Comparison of ENCODE assay signal across 10 cellular contexts in the genomic region with DNA sequence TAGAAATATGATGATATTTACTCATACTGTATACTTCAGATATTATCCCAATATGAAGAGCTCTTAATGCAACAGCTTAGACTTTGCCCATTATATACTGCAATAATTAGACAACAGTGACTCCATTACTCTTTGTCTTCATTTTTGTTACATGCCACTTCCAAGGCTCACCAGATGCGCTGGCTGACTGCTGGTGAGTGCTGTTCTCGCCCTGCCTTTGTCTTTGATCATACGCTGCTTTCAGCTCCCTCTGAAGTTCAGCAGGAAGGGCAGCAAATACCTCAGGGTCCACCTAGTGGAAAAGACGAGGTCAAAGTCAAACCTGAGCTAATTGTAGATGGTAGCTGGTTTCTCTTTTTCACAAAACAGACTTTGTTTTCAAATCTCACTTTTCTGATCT.
DNase-seq lines count a peak whose midpoint lies in the region; ATAC-seq, FAIRE-seq and TF ChIP-seq lines count a peak whose summit lies in the region.
"Had no signal": no experiment of that assay in that cellular context is flagged by ENCODE, and none has a peak within 500 bp of the region (broad histone marks: within the 10 kb centered on the region; RNA-seq: fewer than 3 reads in every experiment).

No MANE protein-coding gene starts in this region.

- no peaks in the 10 kb centered on the region for H3K9me3 Mint-ChIP-seq in activated CD8-positive, alpha-beta T cell treated with anti-CD3 and anti-CD28 coated beads for 36 hours
- H3K9me3 Mint-ChIP-seq in activated CD8-positive, alpha-beta T cell treated with anti-CD3 and anti-CD28 coated beads, Interleukin-2, amount 10 ng/mL, durations not matched to agents 7 days and 5 days (ENCODE audit: insufficient read depth) = no peaks in the 10 kb centered on the region
- no peaks in the 10 kb centered on the region for H3K9me3 Mint-ChIP-seq in activated T-helper 17 cell treated with anti-CD3 and anti-CD28 coated beads, Interleukin-2, amount 50 U/mL, for 72 hours

- peaks cover 22% of the 10 kb centered on the region for H3K4me1 Mint-ChIP-seq in activated CD8-positive, alpha-beta T cell treated with anti-CD3 and anti-CD28 coated beads for 36 hours (ENCODE audit: low read depth)
- peaks cover 12% of the 10 kb centered on the region for H3K4me1 Mint-ChIP-seq in activated CD8-positive, alpha-beta T cell treated with anti-CD3 and anti-CD28 coated beads, Interleukin-2, amount 10 ng/mL, durations not matched to agents 7 days and 5 days (ENCODE audit: low read depth)
- H3K4me1 Mint-ChIP-seq in activated T-helper 17 cell treated with anti-CD3 and anti-CD28 coated beads, Interleukin-2, amount 50 U/mL, for 72 hours = peaks cover 5% of the 10 kb centered on the region

- 15 to 49% (median 47%) methylated on average over 4 of the region's 4 CpGs for WGBS in small intestine, 3 donors

- POLR2A ChIA-PET in activated CD8-positive, alpha-beta T cell treated with anti-CD3 and anti-CD28 coated beads for 36 hours (lab: Charles Lee) = no interaction called here
- POLR2A ChIA-PET in activated CD8-positive, alpha-beta T cell treated with anti-CD3 and anti-CD28 coated beads, Interleukin-2, amount 10 ng/mL, durations not matched to agents 7 days and 5 days (lab: Charles Lee) = no interaction called here

- no peak for FAIRE-seq in small intestine (lab: Jason Lieb, UNC)

- no peak overlapping the region for H3K27ac ChIP-seq in small intestine (ENCODE audit: low read depth in 1 of 2, low read length in 1 of 2)
- H3K27ac ChIP-seq in breast epithelium = peak overlapping the region in 1 of 2 donors; percentile 60
- H3K27ac ChIP-seq: brain microvascular endothelial cell had no signal

- TF ChIP-seq POLR2A in breast epithelium (IDR thresholded peaks at IDR 0.05) = no peak

- H3K36me3 ChIP-seq in small intestine (ENCODE audit: control insufficient read depth in 2 of 2, insufficient read depth in 2 of 2, low read length in 2 of 2) = peaks cover 14% of the 10 kb centered on the region in 2 donors
- peaks cover 10% of the 10 kb centered on the region for H3K36me3 ChIP-seq in breast epithelium

- no peak for DNase-seq in activated CD8-positive, alpha-beta T cell treated with anti-CD3 and anti-CD28 coated beads for 36 hours
- DNase-seq in activated CD8-positive, alpha-beta T cell treated with anti-CD3 and anti-CD28 coated beads, Interleukin-2, amount 10 ng/mL, durations not matched to agents 7 days and 5 days = no peak
- DNase-seq in iPS DF 4.7 (ENCODE audit: extremely low read depth, low spot score) = peak; percentile 7
- DNase-seq in small intestine = peak; percentile 72
- DNase-seq in NCI-H446 (lab: John Stamatoyannopoulos, UW) = no peak
- no peak for DNase-seq in breast epithelium (ENCODE audit: low spot score in 2 of 2)
- no peak for DNase-seq in activated T-cell treated with anti-CD3 and anti-CD28 coated beads, Interleukin-2, amount 50 U/mL, for 48 hours
- DNase-seq: brain microvascular endothelial cell, right cardiac atrium had no signal

- peak; percentile 46 for ATAC-seq in activated CD8-positive, alpha-beta T cell treated with anti-CD3 and anti-CD28 coated beads for 36 hours
- no peak for ATAC-seq in activated CD8-positive, alpha-beta T cell treated with anti-CD3 and anti-CD28 coated beads, Interleukin-2, amount 10 ng/mL, durations not matched to agents 7 days and 5 days
- ATAC-seq in activated T-helper 17 cell treated with anti-CD3 and anti-CD28 coated beads, Interleukin-2, amount 50 U/mL, for 72 hours (replicated peaks) = no peak

- peak; percentile 11 for TF ChIP-seq CTCF in activated CD8-positive, alpha-beta T cell treated with anti-CD3 and anti-CD28 coated beads for 36 hours (IDR thresholded peaks at IDR 0.05)
- no peak for TF ChIP-seq CTCF in breast epithelium (IDR thresholded peaks at IDR 0.05)

- H3K4me3 ChIP-seq in small intestine (ENCODE audit: low read depth in 1 of 2, low read length in 2 of 2) (no peak overlapping the region), breast epithelium (no peak overlapping the region)

- intact Hi-C loops in activated CD8-positive, alpha-beta T cell treated with anti-CD3 and anti-CD28 coated beads for 36 hours (cut with micrococcal nuclease) = no loop called here
- intact Hi-C loops in breast epithelium (cut with DNase I; ENCODE audit: low total_unique reads) = no loop called here

- H3K4me3 Mint-ChIP-seq in activated CD8-positive, alpha-beta T cell treated with anti-CD3 and anti-CD28 coated beads for 36 hours = no peak overlapping the region
- no peak overlapping the region for H3K4me3 Mint-ChIP-seq in activated CD8-positive, alpha-beta T cell treated with anti-CD3 and anti-CD28 coated beads, Interleukin-2, amount 10 ng/mL, durations not matched to agents 7 days and 5 days
- no peak overlapping the region for H3K4me3 Mint-ChIP-seq in activated T-helper 17 cell treated with anti-CD3 and anti-CD28 coated beads, Interleukin-2, amount 50 U/mL, for 72 hours

- H3K27ac Mint-ChIP-seq in activated CD8-positive, alpha-beta T cell treated with anti-CD3 and anti-CD28 coated beads for 36 hours = peak overlapping the region; percentile 68
- no peak overlapping the region for H3K27ac Mint-ChIP-seq in activated CD8-positive, alpha-beta T cell treated with anti-CD3 and anti-CD28 coated beads, Interleukin-2, amount 10 ng/mL, durations not matched to agents 7 days and 5 days
- peak overlapping the region; percentile 65 for H3K27ac Mint-ChIP-seq in activated T-helper 17 cell treated with anti-CD3 and anti-CD28 coated beads, Interleukin-2, amount 50 U/mL, for 72 hours

- no peaks in the 10 kb centered on the region for H3K27me3 Mint-ChIP-seq in activated CD8-positive, alpha-beta T cell treated with anti-CD3 and anti-CD28 coated beads for 36 hours
- no peaks in the 10 kb centered on the region for H3K27me3 Mint-ChIP-seq in activated CD8-positive, alpha-beta T cell treated with anti-CD3 and anti-CD28 coated beads, Interleukin-2, amount 10 ng/mL, durations not matched to agents 7 days and 5 days (ENCODE audit: low read depth)
- no peaks in the 10 kb centered on the region for H3K27me3 Mint-ChIP-seq in activated T-helper 17 cell treated with anti-CD3 and anti-CD28 coated beads, Interleukin-2, amount 50 U/mL, for 72 hours

- peaks cover 53% of the 10 kb centered on the region for H3K36me3 Mint-ChIP-seq in activated CD8-positive, alpha-beta T cell treated with anti-CD3 and anti-CD28 coated beads for 36 hours (ENCODE audit: low read depth)
- peaks cover 66% of the 10 kb centered on the region for H3K36me3 Mint-ChIP-seq in activated CD8-positive, alpha-beta T cell treated with anti-CD3 and anti-CD28 coated beads, Interleukin-2, amount 10 ng/mL, durations not matched to agents 7 days and 5 days (ENCODE audit: low read depth)
- H3K36me3 Mint-ChIP-seq in activated T-helper 17 cell treated with anti-CD3 and anti-CD28 coated beads, Interleukin-2, amount 50 U/mL, for 72 hours (ENCODE audit: low read depth) = peaks cover 96% of the 10 kb centered on the region

- H3K9me3 ChIP-seq in small intestine (ENCODE audit: control insufficient read depth, low read depth) = no peaks in the 10 kb centered on the region
- no peaks in the 10 kb centered on the region for H3K9me3 ChIP-seq in breast epithelium

- CTCF ChIA-PET in activated CD8-positive, alpha-beta T cell treated with anti-CD3 and anti-CD28 coated beads for 36 hours (lab: Charles Lee) = interaction anchor here (0.7 kb wide), 1 partner anchor 65 kb away, joined by 5 read pairs; no protein-coding TSS in a partner anchor
- CTCF ChIA-PET in activated CD8-positive, alpha-beta T cell treated with anti-CD3 and anti-CD28 coated beads, Interleukin-2, amount 10 ng/mL, durations not matched to agents 7 days and 5 days (lab: Charles Lee) = interaction anchor here (0.9 to 2.0 kb wide), 4 partner anchors 10 to 66 kb away, joined by 3 to 6 read pairs (median 3); a partner anchor contains a TSS

- no peaks in the 10 kb centered on the region for H3K27me3 ChIP-seq in small intestine (ENCODE audit: control insufficient read depth in 2 of 2, insufficient read depth in 2 of 2, low read length in 2 of 2)
- H3K27me3 ChIP-seq in breast epithelium = no peaks in the 10 kb centered on the region
- H3K27me3 ChIP-seq: brain microvascular endothelial cell had no signal

- no peaks in the 10 kb centered on the region for H3K4me1 ChIP-seq in small intestine (ENCODE audit: control insufficient read depth in 2 of 2, insufficient read depth in 1 of 2, low read depth in 1 of 2, low read length in 1 of 2)
- H3K4me1 ChIP-seq in breast epithelium = no peaks in the 10 kb centered on the region

Comparison
In these comparisons a context has a peak if more than half of its experiments do, and no peak if none do; other contexts are left out.
1. DNase-seq: peak in iPS DF 4.7 (single experiment) and small intestine (single experiment); none in activated CD8-positive, alpha-beta T cell treated with anti-CD3 and anti-CD28 coated beads for 36 hours (single experiment), activated CD8-positive, alpha-beta T cell treated with anti-CD3 and anti-CD28 coated beads, Interleukin-2, amount 10 ng/mL, durations not matched to agents 7 days and 5 days (single experiment), NCI-H446 (0 of 2), breast epithelium (0 of 2) and activated T-cell treated with anti-CD3 and anti-CD28 coated beads, Interleukin-2, amount 50 U/mL, for 48 hours (0 of 2).